ENCODE assay signal across 22 cellular contexts in the genomic region with DNA sequence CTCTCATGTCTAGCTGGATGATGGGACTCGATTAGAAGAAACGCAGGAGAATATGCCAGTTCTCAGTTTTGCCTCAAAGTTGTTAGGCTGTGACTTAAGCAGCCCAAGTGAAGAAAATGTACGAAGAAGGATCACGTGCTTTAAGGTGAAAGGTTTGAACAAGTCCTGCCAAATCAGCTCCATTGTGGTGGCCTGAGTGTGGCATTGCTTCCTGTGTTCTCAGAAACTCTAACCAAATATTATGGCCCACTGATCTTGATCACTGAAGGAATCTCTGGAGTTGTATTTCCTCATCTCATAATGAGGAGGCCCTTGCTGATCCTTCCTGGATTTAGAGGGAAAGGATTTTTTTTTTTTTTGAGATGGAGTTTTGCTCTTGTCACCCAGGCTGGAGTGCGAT. TPM values are rescaled to one million over a fixed set of nuclear protein-coding genes. Genes with fewer than 3 reads are reported as not detected.
DNase-seq lines count a peak whose midpoint lies in the region; ATAC-seq, FAIRE-seq and TF ChIP-seq lines count a peak whose summit lies in the region.
"Had no signal": no experiment of that assay in that cellular context is flagged by ENCODE, and none has a peak within 500 bp of the region (broad histone marks: within the 10 kb centered on the region; RNA-seq: fewer than 3 reads in every experiment).

No MANE protein-coding gene starts in this region.

- H3K27me3 ChIP-seq in BLaER1 treated with 17β-estradiol and CSF1 and Interleukin-3, amounts not matched to agents 10 nM and 100 nM: no peaks in the 10 kb centered on the region
- H3K27me3 ChIP-seq: MG63, neutrophil had no signal

- no peak for TF ChIP-seq CTCF in HFFc6 (IDR thresholded peaks at IDR 0.05)

- peaks cover 36 to 59% (median 40%) of the 10 kb centered on the region in 10 experiments for H3K4me1 ChIP-seq in BLaER1 treated with 17β-estradiol and CSF1 and Interleukin-3, amounts not matched to agents 10 nM and 100 nM

- H3K4me1 Mint-ChIP-seq in HFFc6 (ENCODE audit: low read depth) (peaks cover 21% of the 10 kb centered on the region), naive B cell (peaks cover 12 to 33% (median 14%) of the 10 kb centered on the region in 3 donors)
- H3K4me1 Mint-ChIP-seq in activated T-helper 17 cell treated with anti-CD3 and anti-CD28 coated beads, Interleukin-2, amount 50 U/mL, for 72 hours: peaks cover 31% of the 10 kb centered on the region

- no peak overlapping the region for H3K9ac ChIP-seq in BLaER1 treated with 17β-estradiol and CSF1 and Interleukin-3, amounts not matched to agents 10 nM and 100 nM

- ATAC-seq in activated T-helper 17 cell treated with anti-CD3 and anti-CD28 coated beads, Interleukin-2, amount 50 U/mL, for 72 hours (replicated peaks): no peak
- ATAC-seq in naive B cell (ENCODE audit: low read depth in 2 of 2) (no peak), GM18861 (IDR thresholded peaks at IDR 0.05; ENCODE audit: unreplicated experiment) (no peak), GM19463 (IDR thresholded peaks at IDR 0.05; ENCODE audit: unreplicated experiment) (no peak)
- ATAC-seq: right cardiac atrium had no signal

- H3K27ac Mint-ChIP-seq in HFFc6: peak overlapping the region; percentile 14; the same call in 1 of the 2 replicates
- H3K27ac Mint-ChIP-seq in activated T-helper 17 cell treated with anti-CD3 and anti-CD28 coated beads, Interleukin-2, amount 50 U/mL, for 72 hours: peak overlapping the region; percentile 97
- peak overlapping the region in 4 of 6 donors; percentile 15 to 55 (median 40) for H3K27ac Mint-ChIP-seq in naive B cell

- H3K36me3 ChIP-seq in BLaER1 treated with 17β-estradiol and CSF1 and Interleukin-3, amounts not matched to agents 10 nM and 100 nM: peaks cover 65 to 95% (median 89%) of the 10 kb centered on the region in 11 experiments

- peaks cover 0 to 30% (median 4%) of the 10 kb centered on the region in 11 experiments; a peak in 9 of 22 replicates for H4K20me1 ChIP-seq in BLaER1 treated with 17β-estradiol and CSF1 and Interleukin-3, amounts not matched to agents 10 nM and 100 nM

- DNase-seq in HFFc6 (no peak), naive B cell (no peak), urothelium cell line (ENCODE audit: low spot score) (no peak), ACHN (no peak)
- DNase-seq: aorta; islet precursor cell; mesenchymal stem cell; MG63; NCI-H187 treated with DMSO at 0.1 percent for 48 hours; NCI-H524; right cardiac atrium; SHP77; stimulated activated CD4-positive, alpha-beta T cell treated with anti-CD3 and anti-CD28 coated beads, Interleukin-1b, Interleukin-23, amount 100 ng/mL, for 48 hours had no signal

- H3K4me3 ChIP-seq in BLaER1 treated with 17β-estradiol and CSF1 and Interleukin-3, amounts not matched to agents 10 nM and 100 nM: no peak overlapping the region
- H3K4me3 ChIP-seq: MG63 had no signal

- H3K4me2 ChIP-seq in BLaER1 treated with 17β-estradiol and CSF1 and Interleukin-3, amounts not matched to agents 10 nM and 100 nM: peak overlapping the region in 10 of 11 experiments; percentile 2 to 89 (median 34); a peak in 11 of 22 replicates

- no peaks in the 10 kb centered on the region for H3K9me3 ChIP-seq in BLaER1 treated with 17β-estradiol and CSF1 and Interleukin-3, amounts not matched to agents 10 nM and 100 nM (replicated peaks in 1 of 11)
- H3K9me3 ChIP-seq: MG63, neutrophil had no signal

- in situ Hi-C loops in ACHN (cut with HindIII; ENCODE audit: low pct_ligation_motif_present, low pct_unique_long_range_greater_than_20kb, low sequenced_read_pairs): no loop called here

- FAIRE-seq in urothelium cell line (lab: Jason Lieb, UNC): no peak
- FAIRE-seq: D721Med, endometrium, G401.6, GM12891 had no signal

- H3K9me3 Mint-ChIP-seq in HFFc6 (no peaks in the 10 kb centered on the region), naive B cell (no peaks in the 10 kb centered on the region)
- H3K9me3 Mint-ChIP-seq in activated T-helper 17 cell treated with anti-CD3 and anti-CD28 coated beads, Interleukin-2, amount 50 U/mL, for 72 hours: no peaks in the 10 kb centered on the region

- H3K27me3 Mint-ChIP-seq in HFFc6 (ENCODE audit: insufficient read depth) (peaks cover 4% of the 10 kb centered on the region), naive B cell (no peaks in the 10 kb centered on the region)
- no peaks in the 10 kb centered on the region for H3K27me3 Mint-ChIP-seq in activated T-helper 17 cell treated with anti-CD3 and anti-CD28 coated beads, Interleukin-2, amount 50 U/mL, for 72 hours

- H3K4me3 Mint-ChIP-seq in HFFc6 (no peak overlapping the region), naive B cell (no peak overlapping the region)
- H3K4me3 Mint-ChIP-seq in activated T-helper 17 cell treated with anti-CD3 and anti-CD28 coated beads, Interleukin-2, amount 50 U/mL, for 72 hours: peak overlapping the region; percentile 81

- H3K27ac ChIP-seq in BLaER1 treated with 17β-estradiol and CSF1 and Interleukin-3, amounts not matched to agents 10 nM and 100 nM: peak overlapping the region in 2 of 11 experiments; percentile 2 to 17; a peak in 2 of 22 replicates
- H3K27ac ChIP-seq: neutrophil had no signal

- peaks cover 56% of the 10 kb centered on the region for H3K36me3 Mint-ChIP-seq in HFFc6 (ENCODE audit: low read depth)
- H3K36me3 Mint-ChIP-seq in activated T-helper 17 cell treated with anti-CD3 and anti-CD28 coated beads, Interleukin-2, amount 50 U/mL, for 72 hours (ENCODE audit: low read depth): peaks cover 100% of the 10 kb centered on the region
- peaks cover 24 to 30% of the 10 kb centered on the region in 2 donors for H3K36me3 Mint-ChIP-seq in naive B cell

RNA-seq across cellular contexts. Expression of a gene that starts 44.0 kb away (rescaled TPM):
- 10 to 100 TPM; 17.5 to 22.0 (median 21.3) TPM for total RNA-seq in HFFc6 (2021; fragmentation: NEBNext Ultra II Directional; extraction: Animal tissue kit (Norgen Biotek cat#: 25700))
- 10 to 100 TPM; 67.2 to 73.9 TPM for total RNA-seq in activated T-helper 17 cell treated with anti-CD3 and anti-CD28 coated beads, Interleukin-2, amount 50 U/mL, for 72 hours
- 10 to 100 TPM in 5 of 6 donors, 1 to 10 TPM in 1; 9.4 to 27.8 (median 19.1) TPM for polyA plus RNA-seq in naive B cell (ENCODE audit: low read depth in 6 of 6)

Comparison
In these comparisons a context has a peak if more than half of its experiments do, and no peak if none do; other contexts are left out.
1. H3K27ac Mint-ChIP-seq: peak in every context shown above with its lines; median percentile 97 in activated T-helper 17 cell treated with anti-CD3 and anti-CD28 coated beads, Interleukin-2, amount 50 U/mL, for 72 hours; 40 in naive B cell; 14 in HFFc6.